Comparison of ENCODE assay signal across 9 cellular contexts in the genomic region with DNA sequence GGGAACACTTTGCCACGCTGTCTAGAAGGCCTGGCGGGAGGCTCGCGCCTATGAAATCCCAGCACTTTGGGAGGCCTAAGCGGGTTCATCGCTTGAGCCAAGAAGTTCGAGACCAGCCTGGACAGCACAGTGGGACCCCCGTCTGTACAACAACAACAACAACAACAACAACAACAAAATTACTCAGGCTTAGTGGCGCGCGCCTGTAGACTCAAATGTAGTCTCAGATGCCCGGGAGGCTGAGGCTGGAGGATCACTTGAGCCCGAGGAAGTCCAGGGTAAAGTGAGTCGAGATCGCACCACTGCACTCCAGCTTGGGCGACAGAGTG. TPM values are rescaled to one million over a fixed set of nuclear protein-coding genes. Genes with fewer than 3 reads are reported as not detected.
A peak's percentile ranks its signal among the peaks of the same experiment; 100 is the strongest.
DNase-seq lines count a peak whose midpoint lies in the region; ATAC-seq, FAIRE-seq and TF ChIP-seq lines count a peak whose summit lies in the region.
"Had no signal": no experiment of that assay in that cellular context is flagged by ENCODE, and none has a peak within 500 bp of the region (broad histone marks: within the 10 kb centered on the region; RNA-seq: fewer than 3 reads in every experiment).

No MANE protein-coding gene starts in this region.

- no peak for FAIRE-seq in GM19239 (lab: Jason Lieb, UNC)

- H3K9me3 ChIP-seq in ES-I3 (ENCODE audit: control insufficient read depth, insufficient read depth, low read length) = no peaks in the 10 kb centered on the region
- H3K9me3 ChIP-seq in MM.1S (replicated peaks; ENCODE audit: insufficient read depth, low read length) = no peaks in the 10 kb centered on the region
- no peaks in the 10 kb centered on the region for H3K9me3 ChIP-seq in trophoblast cell (ENCODE audit: insufficient read depth, low read depth, low read length)
- no peaks in the 10 kb centered on the region for H3K9me3 ChIP-seq in SJCRH30 (replicated peaks)

- no peak overlapping the region for H3K18ac ChIP-seq in trophoblast cell (ENCODE audit: low read length)

- H3K27me3 ChIP-seq in MM.1S (replicated peaks; ENCODE audit: insufficient read depth, low read length) (no peaks in the 10 kb centered on the region), trophoblast cell (ENCODE audit: insufficient read depth, low read length) (peaks cover 9% of the 10 kb centered on the region), SJCRH30 (no peaks in the 10 kb centered on the region)

- no peak overlapping the region for H4K91ac ChIP-seq in trophoblast cell (ENCODE audit: low read depth, low read length)

- TF ChIP-seq CTCF in MM.1S (IDR thresholded peaks at IDR 0.05; ENCODE audit: low read length) (no peak), epithelial cell of esophagus (IDR thresholded peaks at IDR 0.05; ENCODE audit: insufficient read depth, low read depth, low read length, missing control alignments) (no peak)

- H3K23ac ChIP-seq in trophoblast cell (ENCODE audit: low read length) = no peak overlapping the region

- no peaks in the 10 kb centered on the region for H3K9me2 ChIP-seq in MM.1S (replicated peaks; ENCODE audit: insufficient read depth, low read length)

- no peak overlapping the region for H2AK5ac ChIP-seq in trophoblast cell (ENCODE audit: low read length)

- H3K27ac ChIP-seq in MM.1S (ENCODE audit: low read length) = peak overlapping the region; percentile 96; the same call in 1 of the 2 replicates
- H3K27ac ChIP-seq in trophoblast cell (ENCODE audit: low read depth, low read length) = no peak overlapping the region
- H3K27ac ChIP-seq in SJCRH30 = no peak overlapping the region

- DNase-seq in MM.1S = no peak
- DNase-seq in epithelial cell of esophagus (ENCODE audit: low read depth) = no peak
- DNase-seq in trophoblast cell = no peak
- DNase-seq in GM19239 (ENCODE audit: insufficient read length, low spot score) = no peak
- DNase-seq in SJCRH30 = no peak
- DNase-seq in NCI-H2081 (lab: John Stamatoyannopoulos, UW) = no peak
- DNase-seq: foreskin melanocyte had no signal

- H2BK120ac ChIP-seq in trophoblast cell (ENCODE audit: insufficient read depth, low read length, poor library complexity) = no peak overlapping the region

- H3K4me3 ChIP-seq in MM.1S (ENCODE audit: low read length) (peak overlapping the region; percentile 93), epithelial cell of esophagus (ENCODE audit: low read length) (peak overlapping the region; percentile 48), trophoblast cell (ENCODE audit: low read depth, low read length) (no peak overlapping the region), SJCRH30 (no peak overlapping the region)

- peak overlapping the region; percentile 73; the same call in 1 of the 2 replicates for H3K9ac ChIP-seq in ES-I3 (ENCODE audit: low read depth, low read length)
- H3K9ac ChIP-seq in MM.1S (ENCODE audit: low read length) = peak overlapping the region; percentile 97; the same call in 1 of the 2 replicates
- no peak overlapping the region for H3K9ac ChIP-seq in trophoblast cell (ENCODE audit: low read length)

- no peaks in the 10 kb centered on the region; the same call in 1 of the 2 replicates for H3K36me3 ChIP-seq in ES-I3 (ENCODE audit: insufficient read depth, low read length)
- no peaks in the 10 kb centered on the region for H3K36me3 ChIP-seq in MM.1S (replicated peaks; ENCODE audit: insufficient read depth, low read length)
- H3K36me3 ChIP-seq in trophoblast cell (ENCODE audit: control insufficient read depth in 1 of 2, insufficient read depth in 2 of 2, low read length in 2 of 2) = no peaks in the 10 kb centered on the region
- H3K36me3 ChIP-seq in SJCRH30 = no peaks in the 10 kb centered on the region

- ATAC-seq in HG03108 (IDR thresholded peaks at IDR 0.05; ENCODE audit: unreplicated experiment) = no peak

- H2AFZ ChIP-seq in MM.1S (ENCODE audit: low read length) = peak overlapping the region; percentile 96
- peak overlapping the region; percentile 18 for H2AFZ ChIP-seq in trophoblast cell (ENCODE audit: insufficient read depth, low read length, poor library complexity)

- H4K12ac ChIP-seq in trophoblast cell (ENCODE audit: low read depth, low read length) = no peak overlapping the region

- H2BK12ac ChIP-seq in trophoblast cell (ENCODE audit: low read length) = no peak overlapping the region

- H2BK5ac ChIP-seq in trophoblast cell (ENCODE audit: low read depth, low read length, poor library complexity) = no peak overlapping the region

- H3K4me2 ChIP-seq in MM.1S (ENCODE audit: low read depth, low read length) (peak overlapping the region; percentile 93; the same call in 1 of the 2 replicates), trophoblast cell (ENCODE audit: low read length) (peak overlapping the region; percentile 90)

- H3K4ac ChIP-seq in trophoblast cell (ENCODE audit: low read depth, low read length) = no peak overlapping the region

- peaks cover 5% of the 10 kb centered on the region for H3K79me1 ChIP-seq in trophoblast cell (ENCODE audit: low read length)

- no peak overlapping the region for H4K8ac ChIP-seq in trophoblast cell (ENCODE audit: low read depth, low read length)

- H4K20me1 ChIP-seq in MM.1S (ENCODE audit: insufficient read depth, low read length) = no peaks in the 10 kb centered on the region

- no peak overlapping the region for H3K14ac ChIP-seq in trophoblast cell (ENCODE audit: low read length)

- H3K4me1 ChIP-seq in ES-I3 (ENCODE audit: insufficient read depth, low read length) (peaks cover 10% of the 10 kb centered on the region), MM.1S (ENCODE audit: low read length) (0 out of 2 replicates have a peak, but pooled peaks cover 3% of the 10 kb centered on the region), trophoblast cell (ENCODE audit: control insufficient read depth in 1 of 2, insufficient read depth in 2 of 2, low read length in 2 of 2) (peaks cover 6 to 9% of the 10 kb centered on the region in 2 experiments), SJCRH30 (peaks cover 9% of the 10 kb centered on the region)

- H3F3A ChIP-seq in MM.1S (ENCODE audit: insufficient read depth, low read length) = peaks cover 9% of the 10 kb centered on the region

- no CpG with 5 or more reads among the region's 16 CpGs for WGBS in trophoblast cell (ENCODE audit: extremely low coverage, insufficient coverage, insufficient read length)

- peaks cover 28% of the 10 kb centered on the region for H3K79me2 ChIP-seq in MM.1S (ENCODE audit: low read length)
- H3K79me2 ChIP-seq in trophoblast cell (ENCODE audit: control insufficient read depth, insufficient read depth, low read length, poor library complexity) = no peaks in the 10 kb centered on the region

RNA-seq across cellular contexts. Expression of gene SLFN13, which starts 0.3 kb away (rescaled TPM):
- 9.6 and 11.3 TPM in 2 replicates for polyA plus RNA-seq in trophoblast cell (2013)
- 0.28 and 0.69 TPM in 2 replicates for total RNA-seq in SJCRH30 (2014; rRNA removed; shearing (Covaris generic))

RNA-seq across cellular contexts. Expression of gene SLFN12, which starts 16.6 kb away (rescaled TPM):
- polyA plus RNA-seq in trophoblast cell (2013) = 10.3 and 10.5 TPM in 2 replicates
- total RNA-seq in SJCRH30 (2014; rRNA removed; shearing (Covaris generic)) = 16.3 and 19.0 TPM in 2 replicates

Comparison
In these comparisons a context has a peak if more than half of its experiments do, and no peak if none do; other contexts are left out.
1. H3K4me3 ChIP-seq: peak in MM.1S (single experiment) and epithelial cell of esophagus (single experiment); none in trophoblast cell (single experiment) and SJCRH30 (single experiment).